1 cellular context compared by ENCODE assay signal in the genomic region with DNA sequence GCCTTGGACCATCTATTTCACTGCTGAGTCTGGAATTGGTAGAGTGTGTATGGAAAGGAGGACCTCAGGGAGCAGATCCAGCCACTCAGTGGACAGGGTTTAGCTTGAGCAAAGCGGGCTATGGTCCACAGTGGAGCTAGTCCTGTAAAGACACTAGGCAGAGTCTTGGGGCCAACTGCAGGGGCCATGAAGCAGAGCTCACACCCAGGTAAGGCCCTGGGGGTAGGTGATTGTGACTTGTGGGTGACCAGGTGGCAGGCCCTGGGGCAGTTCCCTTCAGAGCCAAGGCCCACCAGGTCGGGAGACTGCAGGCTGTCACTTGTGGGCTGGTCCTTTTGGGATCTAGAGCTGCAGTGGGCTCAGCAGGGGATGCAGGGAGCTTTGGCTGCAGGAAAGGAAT.
TF ChIP-seq lines count a peak whose summit lies in the region.

No MANE protein-coding gene starts in this region.

TF ChIP-seq in H1, 55 proteins besides CTCF, POLR2A, EP300 and RAD21:
- TF ChIP-seq JUND (IDR thresholded peaks at IDR 0.05; ENCODE audit: low read length) (no peak), POLR2AphosphoS5 (IDR thresholded peaks at IDR 0.05; ENCODE audit: low read depth, low read length) (no peak), EZH2 (IDR thresholded peaks at IDR 0.05; ENCODE audit: low read depth, low read length, severe bottlenecking) (no peak), RNF2 (IDR thresholded peaks at IDR 0.05; ENCODE audit: borderline replicate concordance, low read depth, low read length, missing control alignments, poor library complexity, severe bottlenecking) (no peak), KDM5A (IDR thresholded peaks at IDR 0.05; ENCODE audit: low read length) (no peak), SUZ12 (IDR thresholded peaks at IDR 0.05; ENCODE audit: low read length) (no peak), USF2 (IDR thresholded peaks at IDR 0.05; ENCODE audit: low read length) (no peak), TAF1 (IDR thresholded peaks at IDR 0.05; ENCODE audit: low read depth, low read length) (no peak), SP4 (IDR thresholded peaks at IDR 0.05; ENCODE audit: low read length) (no peak), SIN3A (conservative IDR thresholded peaks at IDR 0.05 in 1 of 2, IDR thresholded peaks at IDR 0.05 in 1 of 2; ENCODE audit: low read depth in 1 of 2, low read length in 2 of 2) (no peak), JUN (IDR thresholded peaks at IDR 0.05; ENCODE audit: low read depth, low read length) (no peak), TBP (IDR thresholded peaks at IDR 0.05; ENCODE audit: low read depth, low read length) (no peak), YY1 (IDR thresholded peaks at IDR 0.05; ENCODE audit: low read depth, low read length) (no peak)
- TF ChIP-seq, protein P1, sequence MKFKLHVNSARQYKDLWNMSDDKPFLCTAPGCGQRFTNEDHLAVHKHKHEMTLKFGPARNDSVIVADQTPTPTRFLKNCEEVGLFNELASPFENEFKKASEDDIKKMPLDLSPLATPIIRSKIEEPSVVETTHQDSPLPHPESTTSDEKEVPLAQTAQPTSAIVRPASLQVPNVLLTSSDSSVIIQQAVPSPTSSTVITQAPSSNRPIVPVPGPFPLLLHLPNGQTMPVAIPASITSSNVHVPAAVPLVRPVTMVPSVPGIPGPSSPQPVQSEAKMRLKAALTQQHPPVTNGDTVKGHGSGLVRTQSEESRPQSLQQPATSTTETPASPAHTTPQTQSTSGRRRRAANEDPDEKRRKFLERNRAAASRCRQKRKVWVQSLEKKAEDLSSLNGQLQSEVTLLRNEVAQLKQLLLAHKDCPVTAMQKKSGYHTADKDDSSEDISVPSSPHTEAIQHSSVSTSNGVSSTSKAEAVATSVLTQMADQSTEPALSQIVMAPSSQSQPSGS (IDR thresholded peaks at IDR 0.05; ENCODE audit: low read length), result no peak
- TF ChIP-seq, protein P2, sequence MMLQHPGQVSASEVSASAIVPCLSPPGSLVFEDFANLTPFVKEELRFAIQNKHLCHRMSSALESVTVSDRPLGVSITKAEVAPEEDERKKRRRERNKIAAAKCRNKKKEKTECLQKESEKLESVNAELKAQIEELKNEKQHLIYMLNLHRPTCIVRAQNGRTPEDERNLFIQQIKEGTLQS (IDR thresholded peaks at IDR 0.05; ENCODE audit: insufficient read depth, low read depth, low read length), result no peak
TF ChIP-seq in H1: peak in this region for 0.
